ENCODE assay signal across 1 cellular context in the genomic region with DNA sequence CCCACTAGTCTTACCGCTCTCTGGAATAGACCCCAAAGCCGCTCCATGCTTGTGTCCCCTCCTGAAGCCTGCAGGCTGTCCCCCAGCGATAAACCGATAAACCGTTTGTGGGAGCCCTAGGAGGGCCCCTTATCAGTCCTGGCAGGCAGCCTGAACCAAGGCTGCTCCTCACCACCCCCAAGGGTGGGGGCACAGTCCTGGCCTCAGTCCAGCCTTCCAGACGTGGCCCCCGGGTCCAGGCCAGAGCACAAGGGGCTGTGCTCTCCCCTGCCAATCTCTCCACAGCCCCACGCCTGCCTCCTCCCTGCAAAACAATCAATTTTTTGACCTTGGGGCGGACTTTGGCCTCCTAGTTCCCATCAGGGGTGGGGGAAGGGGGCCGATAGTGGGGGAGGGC.
TF ChIP-seq lines count a peak whose summit lies in the region.

A gene (minus strand): TSS at position 90 of the 397 bp plus-strand sequence. CDS start 43 bp downstream, at position 47.

TF ChIP-seq in K562, 482 proteins besides CTCF, POLR2A, EP300 and RAD21 (continued from another document and continues in another):
- TF ChIP-seq, protein P1, sequence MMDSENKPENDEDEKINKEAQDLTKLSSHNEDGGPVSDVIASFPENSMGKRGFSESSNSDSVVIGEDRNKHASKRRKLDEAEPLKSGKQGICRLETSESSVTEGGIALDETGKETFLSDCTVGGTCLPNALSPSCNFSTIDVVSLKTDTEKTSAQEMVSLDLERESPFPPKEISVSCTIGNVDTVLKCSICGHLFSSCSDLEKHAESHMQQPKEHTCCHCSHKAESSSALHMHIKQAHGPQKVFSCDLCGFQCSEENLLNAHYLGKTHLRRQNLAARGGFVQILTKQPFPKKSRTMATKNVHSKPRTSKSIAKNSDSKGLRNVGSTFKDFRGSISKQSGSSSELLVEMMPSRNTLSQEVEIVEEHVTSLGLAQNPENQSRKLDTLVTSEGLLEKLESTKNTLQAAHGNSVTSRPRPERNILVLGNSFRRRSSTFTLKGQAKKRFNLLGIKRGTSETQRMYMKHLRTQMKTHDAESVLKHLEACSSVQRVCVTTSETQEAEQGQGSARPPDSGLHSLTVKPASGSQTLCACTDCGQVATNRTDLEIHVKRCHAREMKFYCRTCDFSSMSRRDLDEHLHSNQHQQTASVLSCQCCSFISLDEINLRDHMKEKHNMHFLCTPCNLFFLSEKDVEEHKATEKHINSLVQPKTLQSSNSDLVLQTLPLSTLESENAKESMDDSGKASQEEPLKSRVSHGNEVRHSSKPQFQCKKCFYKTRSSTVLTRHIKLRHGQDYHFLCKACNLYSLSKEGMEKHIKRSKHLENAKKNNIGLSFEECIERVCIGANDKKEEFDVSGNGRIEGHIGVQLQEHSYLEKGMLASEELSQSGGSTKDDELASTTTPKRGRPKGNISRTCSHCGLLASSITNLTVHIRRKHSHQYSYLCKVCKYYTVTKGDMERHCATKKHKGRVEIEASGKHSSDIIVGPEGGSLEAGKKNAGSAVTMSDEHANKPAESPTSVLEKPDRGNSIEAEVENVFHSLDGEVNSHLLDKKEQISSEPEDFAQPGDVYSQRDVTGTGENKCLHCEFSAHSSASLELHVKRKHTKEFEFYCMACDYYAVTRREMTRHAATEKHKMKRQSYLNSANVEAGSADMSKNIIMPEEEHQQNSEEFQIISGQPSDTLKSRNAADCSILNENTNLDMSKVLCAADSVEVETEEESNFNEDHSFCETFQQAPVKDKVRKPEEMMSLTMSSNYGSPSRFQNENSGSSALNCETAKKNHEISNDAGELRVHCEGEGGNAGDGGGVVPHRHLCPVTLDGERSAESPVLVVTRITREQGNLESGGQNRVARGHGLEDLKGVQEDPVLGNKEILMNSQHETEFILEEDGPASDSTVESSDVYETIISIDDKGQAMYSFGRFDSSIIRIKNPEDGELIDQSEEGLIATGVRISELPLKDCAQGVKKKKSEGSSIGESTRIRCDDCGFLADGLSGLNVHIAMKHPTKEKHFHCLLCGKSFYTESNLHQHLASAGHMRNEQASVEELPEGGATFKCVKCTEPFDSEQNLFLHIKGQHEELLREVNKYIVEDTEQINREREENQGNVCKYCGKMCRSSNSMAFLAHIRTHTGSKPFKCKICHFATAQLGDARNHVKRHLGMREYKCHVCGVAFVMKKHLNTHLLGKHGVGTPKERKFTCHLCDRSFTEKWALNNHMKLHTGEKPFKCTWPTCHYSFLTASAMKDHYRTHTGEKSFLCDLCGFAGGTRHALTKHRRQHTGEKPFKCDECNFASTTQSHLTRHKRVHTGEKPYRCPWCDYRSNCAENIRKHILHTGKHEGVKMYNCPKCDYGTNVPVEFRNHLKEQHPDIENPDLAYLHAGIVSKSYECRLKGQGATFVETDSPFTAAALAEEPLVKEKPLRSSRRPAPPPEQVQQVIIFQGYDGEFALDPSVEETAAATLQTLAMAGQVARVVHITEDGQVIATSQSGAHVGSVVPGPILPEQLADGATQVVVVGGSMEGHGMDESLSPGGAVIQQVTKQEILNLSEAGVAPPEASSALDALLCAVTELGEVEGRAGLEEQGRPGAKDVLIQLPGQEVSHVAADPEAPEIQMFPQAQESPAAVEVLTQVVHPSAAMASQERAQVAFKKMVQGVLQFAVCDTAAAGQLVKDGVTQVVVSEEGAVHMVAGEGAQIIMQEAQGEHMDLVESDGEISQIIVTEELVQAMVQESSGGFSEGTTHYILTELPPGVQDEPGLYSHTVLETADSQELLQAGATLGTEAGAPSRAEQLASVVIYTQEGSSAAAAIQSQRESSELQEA (IDR thresholded peaks at IDR 0.05; ENCODE audit: low read depth), result no peak
- TF ChIP-seq CXXC5 (CRISPR knock-in tag; IDR thresholded peaks at IDR 0.05) (peak; percentile 72), TBL1XR1 (IDR thresholded peaks at IDR 0.05; ENCODE audit: low read length in 2 of 2) (peak; percentile 41 to 96; a peak in 3 of 4 replicates), ZNF134 (CRISPR knock-in tag; conservative IDR thresholded peaks at IDR 0.05) (no peak), TAF9B (IDR thresholded peaks at IDR 0.05; ENCODE audit: partially characterized antibody) (no peak), NCOA1 (IDR thresholded peaks at IDR 0.05; ENCODE audit: low read depth) (peak; percentile 88; the same call in 1 of the 2 replicates), E2F3 (CRISPR knock-in tag; IDR thresholded peaks at IDR 0.05) (0 out of 2 replicates have a peak, but pooled peaks have one; percentile 19), ZFX (CRISPR knock-in tag; IDR thresholded peaks at IDR 0.05) (no peak; the same call in 1 of the 2 replicates), ZNF23 (CRISPR knock-in tag; IDR thresholded peaks at IDR 0.05) (no peak), POLR2G (IDR thresholded peaks at IDR 0.05; ENCODE audit: low read depth, low read length) (peak; percentile 51; the same call in 1 of the 2 replicates), GATAD2B (IDR thresholded peaks at IDR 0.05; ENCODE audit: borderline replicate concordance) (no peak; the same call in 1 of the 2 replicates), L3MBTL2 (IDR thresholded peaks at IDR 0.05) (no peak), POLR2AphosphoS2 (IDR thresholded peaks at IDR 0.05; ENCODE audit: low read length) (no peak), ARHGAP35 (IDR thresholded peaks at IDR 0.05; ENCODE audit: partially characterized antibody) (no peak), HDAC8 (tag; IDR thresholded peaks at IDR 0.05) (no peak), ZNF57 (CRISPR knock-in tag; IDR thresholded peaks at IDR 0.05) (no peak), ZNF586 (CRISPR knock-in tag; conservative IDR thresholded peaks at IDR 0.05) (no peak)
- TF ChIP-seq, protein P2, sequence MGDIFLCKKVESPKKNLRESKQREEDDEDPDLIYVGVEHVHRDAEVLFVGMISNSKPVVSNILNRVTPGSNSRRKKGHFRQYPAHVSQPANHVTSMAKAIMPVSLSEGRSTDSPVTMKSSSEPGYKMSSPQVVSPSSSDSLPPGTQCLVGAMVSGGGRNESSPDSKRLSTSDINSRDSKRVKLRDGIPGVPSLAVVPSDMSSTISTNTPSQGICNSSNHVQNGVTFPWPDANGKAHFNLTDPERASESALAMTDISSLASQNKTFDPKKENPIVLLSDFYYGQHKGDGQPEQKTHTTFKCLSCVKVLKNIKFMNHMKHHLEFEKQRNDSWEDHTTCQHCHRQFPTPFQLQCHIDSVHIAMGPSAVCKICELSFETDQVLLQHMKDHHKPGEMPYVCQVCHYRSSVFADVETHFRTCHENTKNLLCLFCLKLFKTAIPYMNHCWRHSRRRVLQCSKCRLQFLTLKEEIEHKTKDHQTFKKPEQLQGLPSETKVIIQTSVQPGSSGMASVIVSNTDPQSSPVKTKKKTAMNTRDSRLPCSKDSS (IDR thresholded peaks at IDR 0.05; ENCODE audit: low read depth, partially characterized antibody), result no peak
- TF ChIP-seq, protein P3, sequence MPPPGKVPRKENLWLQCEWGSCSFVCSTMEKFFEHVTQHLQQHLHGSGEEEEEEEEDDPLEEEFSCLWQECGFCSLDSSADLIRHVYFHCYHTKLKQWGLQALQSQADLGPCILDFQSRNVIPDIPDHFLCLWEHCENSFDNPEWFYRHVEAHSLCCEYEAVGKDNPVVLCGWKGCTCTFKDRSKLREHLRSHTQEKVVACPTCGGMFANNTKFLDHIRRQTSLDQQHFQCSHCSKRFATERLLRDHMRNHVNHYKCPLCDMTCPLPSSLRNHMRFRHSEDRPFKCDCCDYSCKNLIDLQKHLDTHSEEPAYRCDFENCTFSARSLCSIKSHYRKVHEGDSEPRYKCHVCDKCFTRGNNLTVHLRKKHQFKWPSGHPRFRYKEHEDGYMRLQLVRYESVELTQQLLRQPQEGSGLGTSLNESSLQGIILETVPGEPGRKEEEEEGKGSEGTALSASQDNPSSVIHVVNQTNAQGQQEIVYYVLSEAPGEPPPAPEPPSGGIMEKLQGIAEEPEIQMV (tag; conservative IDR thresholded peaks at IDR 0.05; ENCODE audit: low read depth), result no peak
- TF ChIP-seq, protein P4, sequence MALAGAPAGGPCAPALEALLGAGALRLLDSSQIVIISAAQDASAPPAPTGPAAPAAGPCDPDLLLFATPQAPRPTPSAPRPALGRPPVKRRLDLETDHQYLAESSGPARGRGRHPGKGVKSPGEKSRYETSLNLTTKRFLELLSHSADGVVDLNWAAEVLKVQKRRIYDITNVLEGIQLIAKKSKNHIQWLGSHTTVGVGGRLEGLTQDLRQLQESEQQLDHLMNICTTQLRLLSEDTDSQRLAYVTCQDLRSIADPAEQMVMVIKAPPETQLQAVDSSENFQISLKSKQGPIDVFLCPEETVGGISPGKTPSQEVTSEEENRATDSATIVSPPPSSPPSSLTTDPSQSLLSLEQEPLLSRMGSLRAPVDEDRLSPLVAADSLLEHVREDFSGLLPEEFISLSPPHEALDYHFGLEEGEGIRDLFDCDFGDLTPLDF (CRISPR knock-in tag; IDR thresholded peaks at IDR 0.05), result no peak
- TF ChIP-seq, protein P5, sequence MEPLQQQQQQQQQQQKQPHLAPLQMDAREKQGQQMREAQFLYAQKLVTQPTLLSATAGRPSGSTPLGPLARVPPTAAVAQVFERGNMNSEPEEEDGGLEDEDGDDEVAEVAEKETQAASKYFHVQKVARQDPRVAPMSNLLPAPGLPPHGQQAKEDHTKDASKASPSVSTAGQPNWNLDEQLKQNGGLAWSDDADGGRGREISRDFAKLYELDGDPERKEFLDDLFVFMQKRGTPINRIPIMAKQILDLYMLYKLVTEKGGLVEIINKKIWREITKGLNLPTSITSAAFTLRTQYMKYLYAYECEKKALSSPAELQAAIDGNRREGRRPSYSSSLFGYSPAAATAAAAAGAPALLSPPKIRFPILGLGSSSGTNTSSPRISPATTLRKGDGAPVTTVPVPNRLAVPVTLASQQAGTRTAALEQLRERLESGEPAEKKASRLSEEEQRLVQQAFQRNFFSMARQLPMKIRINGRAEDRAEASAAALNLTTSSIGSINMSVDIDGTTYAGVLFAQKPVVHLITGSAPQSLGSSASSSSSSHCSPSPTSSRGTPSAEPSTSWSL (CRISPR knock-in tag; IDR thresholded peaks at IDR 0.05; ENCODE audit: borderline replicate concordance), result no peak
- TF ChIP-seq, protein P6, sequence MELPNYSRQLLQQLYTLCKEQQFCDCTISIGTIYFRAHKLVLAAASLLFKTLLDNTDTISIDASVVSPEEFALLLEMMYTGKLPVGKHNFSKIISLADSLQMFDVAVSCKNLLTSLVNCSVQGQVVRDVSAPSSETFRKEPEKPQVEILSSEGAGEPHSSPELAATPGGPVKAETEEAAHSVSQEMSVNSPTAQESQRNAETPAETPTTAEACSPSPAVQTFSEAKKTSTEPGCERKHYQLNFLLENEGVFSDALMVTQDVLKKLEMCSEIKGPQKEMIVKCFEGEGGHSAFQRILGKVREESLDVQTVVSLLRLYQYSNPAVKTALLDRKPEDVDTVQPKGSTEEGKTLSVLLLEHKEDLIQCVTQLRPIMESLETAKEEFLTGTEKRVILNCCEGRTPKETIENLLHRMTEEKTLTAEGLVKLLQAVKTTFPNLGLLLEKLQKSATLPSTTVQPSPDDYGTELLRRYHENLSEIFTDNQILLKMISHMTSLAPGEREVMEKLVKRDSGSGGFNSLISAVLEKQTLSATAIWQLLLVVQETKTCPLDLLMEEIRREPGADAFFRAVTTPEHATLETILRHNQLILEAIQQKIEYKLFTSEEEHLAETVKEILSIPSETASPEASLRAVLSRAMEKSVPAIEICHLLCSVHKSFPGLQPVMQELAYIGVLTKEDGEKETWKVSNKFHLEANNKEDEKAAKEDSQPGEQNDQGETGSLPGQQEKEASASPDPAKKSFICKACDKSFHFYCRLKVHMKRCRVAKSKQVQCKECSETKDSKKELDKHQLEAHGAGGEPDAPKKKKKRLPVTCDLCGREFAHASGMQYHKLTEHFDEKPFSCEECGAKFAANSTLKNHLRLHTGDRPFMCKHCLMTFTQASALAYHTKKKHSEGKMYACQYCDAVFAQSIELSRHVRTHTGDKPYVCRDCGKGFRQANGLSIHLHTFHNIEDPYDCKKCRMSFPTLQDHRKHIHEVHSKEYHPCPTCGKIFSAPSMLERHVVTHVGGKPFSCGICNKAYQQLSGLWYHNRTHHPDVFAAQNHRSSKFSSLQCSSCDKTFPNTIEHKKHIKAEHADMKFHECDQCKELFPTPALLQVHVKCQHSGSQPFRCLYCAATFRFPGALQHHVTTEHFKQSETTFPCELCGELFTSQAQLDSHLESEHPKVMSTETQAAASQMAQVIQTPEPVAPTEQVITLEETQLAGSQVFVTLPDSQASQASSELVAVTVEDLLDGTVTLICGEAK (IDR thresholded peaks at IDR 0.05), result no peak
- TF ChIP-seq, protein P6 (CRISPR knock-in tag; IDR thresholded peaks at IDR 0.05), result no peak
- TF ChIP-seq, protein P7, sequence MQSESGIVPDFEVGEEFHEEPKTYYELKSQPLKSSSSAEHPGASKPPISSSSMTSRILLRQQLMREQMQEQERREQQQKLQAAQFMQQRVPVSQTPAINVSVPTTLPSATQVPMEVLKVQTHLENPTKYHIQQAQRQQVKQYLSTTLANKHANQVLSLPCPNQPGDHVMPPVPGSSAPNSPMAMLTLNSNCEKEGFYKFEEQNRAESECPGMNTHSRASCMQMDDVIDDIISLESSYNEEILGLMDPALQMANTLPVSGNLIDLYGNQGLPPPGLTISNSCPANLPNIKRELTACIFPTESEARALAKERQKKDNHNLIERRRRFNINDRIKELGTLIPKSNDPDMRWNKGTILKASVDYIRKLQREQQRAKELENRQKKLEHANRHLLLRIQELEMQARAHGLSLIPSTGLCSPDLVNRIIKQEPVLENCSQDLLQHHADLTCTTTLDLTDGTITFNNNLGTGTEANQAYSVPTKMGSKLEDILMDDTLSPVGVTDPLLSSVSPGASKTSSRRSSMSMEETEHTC (IDR thresholded peaks at IDR 0.05), result 0 out of 2 replicates have a peak, but pooled peaks have one; percentile 53
- TF ChIP-seq, protein P8, sequence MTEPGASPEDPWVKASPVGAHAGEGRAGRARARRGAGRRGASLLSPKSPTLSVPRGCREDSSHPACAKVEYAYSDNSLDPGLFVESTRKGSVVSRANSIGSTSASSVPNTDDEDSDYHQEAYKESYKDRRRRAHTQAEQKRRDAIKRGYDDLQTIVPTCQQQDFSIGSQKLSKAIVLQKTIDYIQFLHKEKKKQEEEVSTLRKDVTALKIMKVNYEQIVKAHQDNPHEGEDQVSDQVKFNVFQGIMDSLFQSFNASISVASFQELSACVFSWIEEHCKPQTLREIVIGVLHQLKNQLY (CRISPR knock-in tag; conservative IDR thresholded peaks at IDR 0.05), result no peak
